In the genomic region with DNA sequence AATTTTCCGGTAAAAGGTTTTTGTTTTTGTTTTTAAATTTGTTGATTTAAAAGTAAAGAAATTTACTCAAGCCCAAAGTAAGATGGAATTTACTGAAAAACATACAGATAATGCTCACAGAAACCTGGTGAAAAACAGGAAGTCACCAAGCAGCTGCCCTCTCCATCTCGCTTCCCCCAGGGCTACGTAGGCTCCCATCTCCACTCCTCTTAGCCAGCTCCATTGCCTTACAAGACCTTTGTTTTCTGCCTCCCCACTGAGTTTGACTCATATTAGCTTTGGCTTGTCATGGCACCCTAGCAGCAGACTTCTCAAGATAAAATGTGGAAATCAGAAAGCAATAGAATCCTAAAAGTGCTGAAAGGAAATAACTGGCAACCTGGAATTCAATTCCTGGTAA, we compare ENCODE assay signal across 19 cellular contexts. TPM values are rescaled to one million over a fixed set of nuclear protein-coding genes. Genes with fewer than 3 reads are reported as not detected.
DNase-seq lines count a peak whose midpoint lies in the region; ATAC-seq and FAIRE-seq lines count a peak whose summit lies in the region.
"Had no signal": no experiment of that assay in that cellular context is flagged by ENCODE, and none has a peak within 500 bp of the region (broad histone marks: within the 10 kb centered on the region; RNA-seq: fewer than 3 reads in every experiment).

No MANE protein-coding gene starts in this region.

- peaks cover 6% of the 10 kb centered on the region for H3K36me3 Mint-ChIP-seq in CD4-positive, CD25-positive, alpha-beta regulatory T cell

- no peak for ATAC-seq in CD4-positive, CD25-positive, alpha-beta regulatory T cell (ENCODE audit: low read depth in 2 of 2)
- no peak for ATAC-seq in HG03378 (IDR thresholded peaks at IDR 0.05; ENCODE audit: unreplicated experiment)
- no peak for ATAC-seq in HG03571 (IDR thresholded peaks at IDR 0.05; ENCODE audit: unreplicated experiment)
- ATAC-seq: activated naive CD4-positive, alpha-beta T cell treated with anti-CD3 and anti-CD28 coated beads, Interleukin-2, amount 50 U/mL, for 72 hours had no signal

- H3K4me1 ChIP-seq in CD4-positive, CD25-positive, alpha-beta regulatory T cell (ENCODE audit: control insufficient read depth, insufficient read depth, low read length, poor library complexity, severe bottlenecking) = peaks cover 14% of the 10 kb centered on the region

- H3K27me3 Mint-ChIP-seq in CD4-positive, CD25-positive, alpha-beta regulatory T cell = no peaks in the 10 kb centered on the region

- H3K4me1 Mint-ChIP-seq in CD4-positive, CD25-positive, alpha-beta regulatory T cell = peaks cover 14 to 27% (median 20%) of the 10 kb centered on the region in 4 donors

- peak overlapping the region in 2 of 4 donors; percentile 36 to 54 for H3K4me3 Mint-ChIP-seq in CD4-positive, CD25-positive, alpha-beta regulatory T cell

- peak overlapping the region; percentile 45 for H3K4me3 ChIP-seq in CD4-positive, CD25-positive, alpha-beta regulatory T cell (ENCODE audit: low read depth, low read length)

- peak overlapping the region in 2 of 3 donors; percentile 79 for H3K27ac Mint-ChIP-seq in CD4-positive, CD25-positive, alpha-beta regulatory T cell

- FAIRE-seq in frontal cortex (lab: Jason Lieb, UNC) = no peak
- FAIRE-seq: D721Med, GM18507, GM19239, HTR-8/SVneo, kidney had no signal

- peak overlapping the region; percentile 57 for H3K27ac ChIP-seq in CD4-positive, CD25-positive, alpha-beta regulatory T cell (ENCODE audit: insufficient read depth, low read length, poor library complexity, severe bottlenecking)

- H3K9me3 ChIP-seq in CD4-positive, CD25-positive, alpha-beta regulatory T cell (ENCODE audit: control insufficient read depth in 2 of 2, low read length in 2 of 2) = no peaks in the 10 kb centered on the region

- peak in 1 of 3 donors; percentile 54 for DNase-seq in CD4-positive, CD25-positive, alpha-beta regulatory T cell
- DNase-seq in NAMALWA (ENCODE audit: low spot score) (peak; percentile 16), amniotic epithelial cell (ENCODE audit: low read depth) (peak; percentile 8), iPS DF 19.7 (ENCODE audit: low read depth, low spot score) (peak; percentile 33), frontal cortex (ENCODE audit: low spot score in 2 of 2) (no peak), superior temporal gyrus (ENCODE audit: extremely low spot score) (no peak)
- DNase-seq: activated CD4-positive, alpha-beta T cell treated with anti-CD3 and anti-CD28 coated beads for 1 hour; central memory CD4-positive, alpha-beta T cell; kidney; NCI-H1048; NCI-H2171 treated with DMSO at 0.1 percent for 48 hours; stimulated activated naive CD4-positive, alpha-beta T cell treated with Interleukin-2 at 50 U/mL for 16 hours had no signal

- H3K27me3 ChIP-seq in CD4-positive, CD25-positive, alpha-beta regulatory T cell (ENCODE audit: control insufficient read depth, insufficient read depth, low read length) = no peaks in the 10 kb centered on the region

- H3K9me3 Mint-ChIP-seq in CD4-positive, CD25-positive, alpha-beta regulatory T cell = peaks cover 0 to 1% (median 0%) of the 10 kb centered on the region in 7 donors
- H3K9me3 Mint-ChIP-seq: activated naive CD4-positive, alpha-beta T cell treated with anti-CD3 and anti-CD28 coated beads, Interleukin-2, amount 50 U/mL, for 72 hours had no signal

- peaks cover 2% of the 10 kb centered on the region for H3K36me3 ChIP-seq in CD4-positive, CD25-positive, alpha-beta regulatory T cell (ENCODE audit: control insufficient read depth, insufficient read depth, low read length)

RNA-seq across cellular contexts. Expression of gene PHTF1, which starts 57.9 kb away (rescaled TPM):
- total RNA-seq in CD4-positive, CD25-positive, alpha-beta regulatory T cell = 16.7 TPM
- polyA plus RNA-seq in CD4-positive, CD25-positive, alpha-beta regulatory T cell = 10 to 100 TPM; 11.1 to 22.7 (median 15.3) TPM
- total RNA-seq in frontal cortex = 33.0 TPM

Comparison
In these comparisons a context has a peak if more than half of its experiments do, and no peak if none do; other contexts are left out.
1. DNase-seq: peak in NAMALWA (single experiment), amniotic epithelial cell (single experiment) and iPS DF 19.7 (single experiment); none in frontal cortex (0 of 2) and superior temporal gyrus (single experiment).